Comparison of ENCODE assay signal across 8 cellular contexts in genomic region chr11:77191823-77192495, GRCh38.
DNase-seq lines count a peak whose midpoint lies in the region; ATAC-seq, FAIRE-seq and TF ChIP-seq lines count a peak whose summit lies in the region.

No MANE protein-coding gene starts in this region.

- peak overlapping the region; percentile 14; the same call in 1 of the 2 replicates for H3K18ac ChIP-seq in H1 (ENCODE audit: extremely low read depth, low read length)

- H3K9me3 ChIP-seq in H1 (ENCODE audit: insufficient read depth in 2 of 2, low read depth in 1 of 2, low read length in 1 of 2): no peaks in the 10 kb centered on the region
- no peaks in the 10 kb centered on the region for H3K9me3 ChIP-seq in neural progenitor cell (ENCODE audit: low read depth)
- no peaks in the 10 kb centered on the region for H3K9me3 ChIP-seq in MG63
- H3K9me3 ChIP-seq in gastrocnemius medialis: no peaks in the 10 kb centered on the region

- TF ChIP-seq POLR2A in H1 (IDR thresholded peaks at IDR 0.05; ENCODE audit: control extremely low read depth in 1 of 2, low read depth in 2 of 2, low read length in 2 of 2) (no peak), gastrocnemius medialis (IDR thresholded peaks at IDR 0.05) (no peak)

- H4K91ac ChIP-seq in H1 (replicated peaks; ENCODE audit: insufficient read length, low read length): peak overlapping the region; percentile 13

- POLR2A ChIA-PET in activated CD4-positive, alpha-beta T cell treated with anti-CD3 and anti-CD28 coated beads, Interleukin-2, amount 10 ng/mL, durations not matched to agents 7 days and 5 days (lab: Charles Lee): no interaction called here
- POLR2A ChIA-PET in H1 (lab: Charles Lee; ENCODE audit: partially characterized antibody): no interaction called here

- no peak overlapping the region for H3K4me3 ChIP-seq in H1 (ENCODE audit: extremely low read depth in 1 of 4, insufficient read depth in 2 of 4, low read depth in 3 of 4, low read length in 4 of 4)
- peak overlapping the region; percentile 25 for H3K4me3 ChIP-seq in neural progenitor cell
- no peak overlapping the region for H3K4me3 ChIP-seq in MG63
- no peak overlapping the region for H3K4me3 ChIP-seq in gastrocnemius medialis

- no peak for TF ChIP-seq EP300 in H1 (IDR thresholded peaks at IDR 0.05; ENCODE audit: borderline replicate concordance in 1 of 2, low read depth in 2 of 2, low read length in 2 of 2)

- no peak overlapping the region for H3K4ac ChIP-seq in H1 (replicated peaks; ENCODE audit: insufficient read length, low read depth, low read length)

- in situ Hi-C loops in gastrocnemius medialis (cut with MboI; ENCODE audit: low sequenced_read_pairs in 4 of 4): loop anchor here in 3 of 4 donors (10.0 kb wide), 3 partner anchors 67 to 363 kb away; partner anchors contain the start of gene MYO7A (in 1 of the 3)

- H2AFZ ChIP-seq in H1 (ENCODE audit: low read length) (peak overlapping the region; percentile 86; the same call in 1 of the 2 replicates), neural progenitor cell (replicated peaks) (peak overlapping the region; percentile 97)

- peak overlapping the region; percentile 87 for H4K8ac ChIP-seq in H1 (ENCODE audit: extremely low read depth, insufficient read depth, low read length)

- H3K9ac ChIP-seq in H1 (replicated peaks in 1 of 4; ENCODE audit: extremely low read depth in 1 of 4, low read depth in 3 of 4, low read length in 3 of 4): no peak overlapping the region
- no peak overlapping the region for H3K9ac ChIP-seq in neural progenitor cell

- H3K79me2 ChIP-seq in H1 (ENCODE audit: control insufficient read depth in 1 of 2, insufficient read depth in 2 of 2, low read length in 2 of 2): no peaks in the 10 kb centered on the region
- no peaks in the 10 kb centered on the region for H3K79me2 ChIP-seq in neural progenitor cell (ENCODE audit: low read depth)

- H2BK15ac ChIP-seq in H1 (ENCODE audit: low read length): 0 out of 2 replicates have a peak overlapping the region, but pooled peaks have one; percentile 3

- intact Hi-C loops in gastrocnemius medialis (cut with DNase I; ENCODE audit: low total_unique reads): no loop called here

- H3K4me3 Mint-ChIP-seq in activated CD4-positive, alpha-beta T cell treated with anti-CD3 and anti-CD28 coated beads, Interleukin-2, amount 10 ng/mL, durations not matched to agents 7 days and 5 days: no peak overlapping the region
- no peak overlapping the region for H3K4me3 Mint-ChIP-seq in neural progenitor cell

- H2BK20ac ChIP-seq in H1 (ENCODE audit: low read length): no peak overlapping the region

- H3K79me1 ChIP-seq in H1 (ENCODE audit: low read depth, low read length): no peaks in the 10 kb centered on the region

- DNase-seq in NCI-H1092 (lab: John Stamatoyannopoulos, UW) (peak; percentile 62), H1 (ENCODE audit: low read depth in 1 of 2, low spot score in 2 of 2) (peak; percentile 88 to 92), neural progenitor cell (ENCODE audit: low spot score) (peak; percentile 89), MG63 (no peak), gastrocnemius medialis (no peak)
- peak; percentile 55 for DNase-seq in activated CD4-positive, alpha-beta T cell treated with anti-CD3 and anti-CD28 coated beads, Interleukin-2, amount 10 ng/mL, durations not matched to agents 7 days and 5 days

- peaks cover 10% of the 10 kb centered on the region; the same call in 1 of the 2 replicates for H3K23me2 ChIP-seq in H1 (ENCODE audit: low read depth, low read length)

- 47% methylated on average over 24 of the region's 27 CpGs; no CpG with 5 or more reads in 1 of the 2 experiments for WGBS in H1 (ENCODE audit: extremely low coverage in 1 of 2, insufficient coverage in 1 of 2, insufficient read length in 1 of 2, insufficient replicate concordance in 2 of 2, low coverage in 1 of 2, low lambda C conversion rate in 2 of 2, missing lambda C conversion rate in 1 of 2), 2 experiments

- H3K36me3 ChIP-seq in H1 (ENCODE audit: control insufficient read depth in 2 of 4, insufficient read depth in 4 of 4, low read length in 3 of 4) (no peaks in the 10 kb centered on the region; a peak in 1 of 8 replicates), neural progenitor cell (no peaks in the 10 kb centered on the region), MG63 (no peaks in the 10 kb centered on the region), gastrocnemius medialis (no peaks in the 10 kb centered on the region)

- H3K27me3 Mint-ChIP-seq in activated CD4-positive, alpha-beta T cell treated with anti-CD3 and anti-CD28 coated beads, Interleukin-2, amount 10 ng/mL, durations not matched to agents 7 days and 5 days: no peaks in the 10 kb centered on the region
- no peaks in the 10 kb centered on the region for H3K27me3 Mint-ChIP-seq in neural progenitor cell (ENCODE audit: insufficient read depth, low read depth)

- peak overlapping the region; percentile 27; the same call in 1 of the 2 replicates for H2BK12ac ChIP-seq in H1 (ENCODE audit: low read depth, low read length)

- H3K4me1 ChIP-seq in H1 (replicated peaks in 1 of 4; ENCODE audit: control insufficient read depth in 3 of 4, insufficient read depth in 4 of 4, low read length in 3 of 4) (peaks cover 0 to 7% (median 6%) of the 10 kb centered on the region in 4 experiments; a peak in 6 of 7 replicates), neural progenitor cell (no peaks in the 10 kb centered on the region), gastrocnemius medialis (peaks cover 5 to 6% of the 10 kb centered on the region in 2 donors)

- no peak overlapping the region for H3K56ac ChIP-seq in H1 (replicated peaks; ENCODE audit: insufficient read length, low read depth, low read length)

- H3K14ac ChIP-seq in H1 (ENCODE audit: insufficient read length): no peak overlapping the region

- TF ChIP-seq CTCF in GM12874 (IDR thresholded peaks at IDR 0.05; ENCODE audit: insufficient read depth, low read depth, low read length) (peak; percentile 55; the same call in 1 of the 2 replicates), H1 (IDR thresholded peaks at IDR 0.05; ENCODE audit: control extremely low read depth in 1 of 3, insufficient read depth in 1 of 3, low read depth in 1 of 3, low read length in 3 of 3) (peak in 2 of 3 experiments; percentile 99 to 100; a peak in 3 of 4 replicates), neural progenitor cell (IDR thresholded peaks at IDR 0.05) (peak; percentile 86), gastrocnemius medialis (IDR thresholded peaks at IDR 0.05 in 4 of 5, conservative IDR thresholded peaks at IDR 0.05 in 1 of 5) (no peak)

- H3K23ac ChIP-seq in H1 (ENCODE audit: insufficient read length): no peak overlapping the region

- no peak overlapping the region for H4K5ac ChIP-seq in H1 (ENCODE audit: insufficient read length, low read depth, low read length)

- no peak overlapping the region for H2BK120ac ChIP-seq in H1 (replicated peaks; ENCODE audit: low read depth, low read length)

- no peaks in the 10 kb centered on the region for H3K36me3 Mint-ChIP-seq in activated CD4-positive, alpha-beta T cell treated with anti-CD3 and anti-CD28 coated beads, Interleukin-2, amount 10 ng/mL, durations not matched to agents 7 days and 5 days (ENCODE audit: low read depth)
- no peaks in the 10 kb centered on the region for H3K36me3 Mint-ChIP-seq in neural progenitor cell

- no peaks in the 10 kb centered on the region for H3K27me3 ChIP-seq in H1 (replicated peaks in 1 of 4; ENCODE audit: control insufficient read depth in 3 of 4, extremely low read depth in 1 of 4, insufficient read depth in 3 of 4, low read length in 3 of 4)
- H3K27me3 ChIP-seq in neural progenitor cell: no peaks in the 10 kb centered on the region
- H3K27me3 ChIP-seq in MG63: no peaks in the 10 kb centered on the region
- no peaks in the 10 kb centered on the region for H3K27me3 ChIP-seq in gastrocnemius medialis

- no peak overlapping the region for H3K27ac Mint-ChIP-seq in activated CD4-positive, alpha-beta T cell treated with anti-CD3 and anti-CD28 coated beads, Interleukin-2, amount 10 ng/mL, durations not matched to agents 7 days and 5 days
- H3K27ac Mint-ChIP-seq in neural progenitor cell: no peak overlapping the region

- no peak overlapping the region for H2BK5ac ChIP-seq in H1 (ENCODE audit: low read depth, low read length)

- no peaks in the 10 kb centered on the region for H3F3A ChIP-seq in neural progenitor cell (ENCODE audit: low read depth)

- no peak for ATAC-seq in HG03039 (IDR thresholded peaks at IDR 0.05; ENCODE audit: unreplicated experiment)
- no peak for ATAC-seq in gastrocnemius medialis

- peak overlapping the region in 1 of 2 experiments; percentile 54; a peak in 3 of 4 replicates for H3K4me2 ChIP-seq in H1 (ENCODE audit: insufficient read depth in 1 of 2, low read depth in 2 of 2, low read length in 2 of 2)
- H3K4me2 ChIP-seq in neural progenitor cell: peak overlapping the region; percentile 58

- peak; percentile 76 for FAIRE-seq in H1 (lab: Jason Lieb, UNC)

- CTCF ChIA-PET in activated CD4-positive, alpha-beta T cell treated with anti-CD3 and anti-CD28 coated beads, Interleukin-2, amount 10 ng/mL, durations not matched to agents 7 days and 5 days (lab: Charles Lee): no interaction called here
- CTCF ChIA-PET in H1 (lab: Charles Lee; ENCODE audit: partially characterized antibody): interaction anchor here (0.6 to 8.0 kb wide), 20 partner anchors 8 to 428 kb away, joined by 3 to 248 read pairs (median 4); partner anchors contain the start of gene MYO7A

- H3K4me1 Mint-ChIP-seq in activated CD4-positive, alpha-beta T cell treated with anti-CD3 and anti-CD28 coated beads, Interleukin-2, amount 10 ng/mL, durations not matched to agents 7 days and 5 days: no peaks in the 10 kb centered on the region
- peaks cover 5% of the 10 kb centered on the region for H3K4me1 Mint-ChIP-seq in neural progenitor cell

- H3K27ac ChIP-seq in H1 (ENCODE audit: low read depth, low read length) (no peak overlapping the region), neural progenitor cell (no peak overlapping the region), gastrocnemius medialis (no peak overlapping the region)

- H4K20me1 ChIP-seq in H1 (replicated peaks in 1 of 2; ENCODE audit: control insufficient read depth in 1 of 2, insufficient read depth in 2 of 2, low read length in 2 of 2) (peaks cover 0 to 7% of the 10 kb centered on the region in 2 experiments), neural progenitor cell (ENCODE audit: low read depth) (no peaks in the 10 kb centered on the region)

- H2AK5ac ChIP-seq in H1 (ENCODE audit: low read depth, low read length): no peak overlapping the region

- no peaks in the 10 kb centered on the region for H3K9me3 Mint-ChIP-seq in activated CD4-positive, alpha-beta T cell treated with anti-CD3 and anti-CD28 coated beads, Interleukin-2, amount 10 ng/mL, durations not matched to agents 7 days and 5 days
- no peaks in the 10 kb centered on the region for H3K9me3 Mint-ChIP-seq in neural progenitor cell

- TF ChIP-seq RAD21 in H1 (IDR thresholded peaks at IDR 0.05 in 1 of 2, conservative IDR thresholded peaks at IDR 0.05 in 1 of 2; ENCODE audit: low read depth in 2 of 2, low read length in 2 of 2): peak; percentile 92 to 97

TF ChIP-seq in H1, 55 proteins besides CTCF, POLR2A, EP300 and RAD21 (continues in another document):
- TF ChIP-seq KDM4A (IDR thresholded peaks at IDR 0.05; ENCODE audit: low read depth, low read length, severe bottlenecking) (peak; percentile 47), HDAC6 (IDR thresholded peaks at IDR 0.05; ENCODE audit: low read depth, low read length) (no peak), SAP30 (IDR thresholded peaks at IDR 0.05; ENCODE audit: insufficient read depth, insufficient replicate concordance, low read length) (no peak)

Comparison
In these comparisons a context has a peak if more than half of its experiments do, and no peak if none do; other contexts are left out.
1. CTCF ChIP-seq: peak in GM12874 (single experiment), H1 (2 of 3) and neural progenitor cell (single experiment); none in gastrocnemius medialis (0 of 5).
2. DNase-seq: peak in NCI-H1092 (single experiment), activated CD4-positive, alpha-beta T cell treated with anti-CD3 and anti-CD28 coated beads, Interleukin-2, amount 10 ng/mL, durations not matched to agents 7 days and 5 days (single experiment), H1 (2 of 2) and neural progenitor cell (single experiment); none in MG63 (single experiment) and gastrocnemius medialis (0 of 2).